1 cellular context compared by ENCODE assay signal in the genomic region with DNA sequence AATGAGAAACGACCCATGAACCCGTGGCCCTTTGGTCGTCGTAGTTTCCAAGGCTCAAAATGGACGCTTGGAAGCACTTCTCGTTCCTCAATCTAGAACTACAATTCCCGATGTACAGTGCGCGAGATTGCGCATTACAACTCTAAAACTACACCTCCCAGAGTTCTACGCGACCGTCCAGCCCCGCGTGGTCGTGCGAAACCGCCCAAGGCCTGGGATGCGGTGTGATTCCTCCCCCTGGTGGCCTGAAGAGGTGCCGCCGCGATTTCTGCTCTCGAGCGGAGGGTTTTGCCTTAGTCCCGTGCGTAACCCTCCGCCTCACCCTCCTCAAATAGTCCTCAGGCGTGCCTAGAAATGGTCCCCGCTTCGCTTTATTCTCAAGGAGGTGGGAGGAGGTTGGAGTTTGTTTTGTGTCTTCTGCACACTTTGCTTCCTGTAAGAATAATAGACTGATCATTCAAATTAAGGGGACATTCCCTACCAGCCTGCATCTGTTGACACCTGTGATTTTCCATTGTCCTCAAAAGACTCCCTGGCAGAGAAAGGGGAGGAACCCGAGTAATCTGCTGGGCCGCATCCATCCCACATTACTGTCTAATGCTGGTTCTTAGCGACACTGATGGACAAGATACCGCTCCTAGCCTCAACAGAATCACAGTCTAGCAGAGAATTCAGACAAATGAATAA.
TF ChIP-seq lines count a peak whose summit lies in the region.

No MANE protein-coding gene starts in this region.

TF ChIP-seq in K562, 482 proteins besides CTCF, POLR2A, EP300 and RAD21 (continued from another document and continues in another):
- TF ChIP-seq, protein P1, sequence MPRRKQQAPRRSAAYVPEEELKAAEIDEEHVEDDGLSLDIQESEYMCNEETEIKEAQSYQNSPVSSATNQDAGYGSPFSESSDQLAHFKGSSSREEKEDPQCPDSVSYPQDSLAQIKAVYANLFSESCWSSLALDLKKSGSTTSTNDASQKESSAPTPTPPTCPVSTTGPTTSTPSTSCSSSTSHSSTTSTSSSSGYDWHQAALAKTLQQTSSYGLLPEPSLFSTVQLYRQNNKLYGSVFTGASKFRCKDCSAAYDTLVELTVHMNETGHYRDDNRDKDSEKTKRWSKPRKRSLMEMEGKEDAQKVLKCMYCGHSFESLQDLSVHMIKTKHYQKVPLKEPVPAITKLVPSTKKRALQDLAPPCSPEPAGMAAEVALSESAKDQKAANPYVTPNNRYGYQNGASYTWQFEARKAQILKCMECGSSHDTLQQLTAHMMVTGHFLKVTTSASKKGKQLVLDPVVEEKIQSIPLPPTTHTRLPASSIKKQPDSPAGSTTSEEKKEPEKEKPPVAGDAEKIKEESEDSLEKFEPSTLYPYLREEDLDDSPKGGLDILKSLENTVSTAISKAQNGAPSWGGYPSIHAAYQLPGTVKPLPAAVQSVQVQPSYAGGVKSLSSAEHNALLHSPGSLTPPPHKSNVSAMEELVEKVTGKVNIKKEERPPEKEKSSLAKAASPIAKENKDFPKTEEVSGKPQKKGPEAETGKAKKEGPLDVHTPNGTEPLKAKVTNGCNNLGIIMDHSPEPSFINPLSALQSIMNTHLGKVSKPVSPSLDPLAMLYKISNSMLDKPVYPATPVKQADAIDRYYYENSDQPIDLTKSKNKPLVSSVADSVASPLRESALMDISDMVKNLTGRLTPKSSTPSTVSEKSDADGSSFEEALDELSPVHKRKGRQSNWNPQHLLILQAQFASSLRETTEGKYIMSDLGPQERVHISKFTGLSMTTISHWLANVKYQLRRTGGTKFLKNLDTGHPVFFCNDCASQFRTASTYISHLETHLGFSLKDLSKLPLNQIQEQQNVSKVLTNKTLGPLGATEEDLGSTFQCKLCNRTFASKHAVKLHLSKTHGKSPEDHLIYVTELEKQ (CRISPR knock-in tag; IDR thresholded peaks at IDR 0.05) = no peak
- no peak; the same call in 1 of the 2 replicates for TF ChIP-seq SREBF2 (CRISPR knock-in tag; IDR thresholded peaks at IDR 0.05)
- no peak for TF ChIP-seq MED1 (CRISPR knock-in tag; IDR thresholded peaks at IDR 0.05; ENCODE audit: borderline replicate concordance)
- no peak for TF ChIP-seq CHD4 (IDR thresholded peaks at IDR 0.05; ENCODE audit: insufficient read depth, insufficient replicate concordance, low read depth, low read length, poor library complexity, severe bottlenecking)
- TF ChIP-seq ZC3H4 (CRISPR knock-in tag; IDR thresholded peaks at IDR 0.05; ENCODE audit: borderline replicate concordance) = no peak
- TF ChIP-seq, protein P2, sequence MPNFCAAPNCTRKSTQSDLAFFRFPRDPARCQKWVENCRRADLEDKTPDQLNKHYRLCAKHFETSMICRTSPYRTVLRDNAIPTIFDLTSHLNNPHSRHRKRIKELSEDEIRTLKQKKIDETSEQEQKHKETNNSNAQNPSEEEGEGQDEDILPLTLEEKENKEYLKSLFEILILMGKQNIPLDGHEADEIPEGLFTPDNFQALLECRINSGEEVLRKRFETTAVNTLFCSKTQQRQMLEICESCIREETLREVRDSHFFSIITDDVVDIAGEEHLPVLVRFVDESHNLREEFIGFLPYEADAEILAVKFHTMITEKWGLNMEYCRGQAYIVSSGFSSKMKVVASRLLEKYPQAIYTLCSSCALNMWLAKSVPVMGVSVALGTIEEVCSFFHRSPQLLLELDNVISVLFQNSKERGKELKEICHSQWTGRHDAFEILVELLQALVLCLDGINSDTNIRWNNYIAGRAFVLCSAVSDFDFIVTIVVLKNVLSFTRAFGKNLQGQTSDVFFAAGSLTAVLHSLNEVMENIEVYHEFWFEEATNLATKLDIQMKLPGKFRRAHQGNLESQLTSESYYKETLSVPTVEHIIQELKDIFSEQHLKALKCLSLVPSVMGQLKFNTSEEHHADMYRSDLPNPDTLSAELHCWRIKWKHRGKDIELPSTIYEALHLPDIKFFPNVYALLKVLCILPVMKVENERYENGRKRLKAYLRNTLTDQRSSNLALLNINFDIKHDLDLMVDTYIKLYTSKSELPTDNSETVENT (CRISPR knock-in tag; IDR thresholded peaks at IDR 0.05) = peak; percentile 84
- TF ChIP-seq RBM34 (IDR thresholded peaks at IDR 0.05; ENCODE audit: borderline replicate concordance, insufficient read depth, low read length) = no peak
- TF ChIP-seq ZBTB8A (IDR thresholded peaks at IDR 0.05; ENCODE audit: partially characterized antibody) = peak; percentile 96
- 0 out of 2 replicates have a peak, but pooled peaks have one; percentile 24 for TF ChIP-seq TCF7L2 (IDR thresholded peaks at IDR 0.05; ENCODE audit: low read depth, low read length)
- peak; percentile 96 to 97; a peak in 3 of 4 replicates for TF ChIP-seq ARNT (IDR thresholded peaks at IDR 0.05)
- TF ChIP-seq ZNF717 (CRISPR knock-in tag; IDR thresholded peaks at IDR 0.05) = no peak
- peak; percentile 89 for TF ChIP-seq ESRRA (IDR thresholded peaks at IDR 0.05; ENCODE audit: borderline replicate concordance, low read depth)
- peak; percentile 54; the same call in 1 of the 2 replicates for TF ChIP-seq TEAD2 (tag; IDR thresholded peaks at IDR 0.05)
- TF ChIP-seq HDAC3 (IDR thresholded peaks at IDR 0.05; ENCODE audit: borderline replicate concordance, partially characterized antibody) = peak; percentile 82
- peak; percentile 98 for TF ChIP-seq ZNF175 (CRISPR knock-in tag; IDR thresholded peaks at IDR 0.05; ENCODE audit: low read depth)
- TF ChIP-seq, protein P3, sequence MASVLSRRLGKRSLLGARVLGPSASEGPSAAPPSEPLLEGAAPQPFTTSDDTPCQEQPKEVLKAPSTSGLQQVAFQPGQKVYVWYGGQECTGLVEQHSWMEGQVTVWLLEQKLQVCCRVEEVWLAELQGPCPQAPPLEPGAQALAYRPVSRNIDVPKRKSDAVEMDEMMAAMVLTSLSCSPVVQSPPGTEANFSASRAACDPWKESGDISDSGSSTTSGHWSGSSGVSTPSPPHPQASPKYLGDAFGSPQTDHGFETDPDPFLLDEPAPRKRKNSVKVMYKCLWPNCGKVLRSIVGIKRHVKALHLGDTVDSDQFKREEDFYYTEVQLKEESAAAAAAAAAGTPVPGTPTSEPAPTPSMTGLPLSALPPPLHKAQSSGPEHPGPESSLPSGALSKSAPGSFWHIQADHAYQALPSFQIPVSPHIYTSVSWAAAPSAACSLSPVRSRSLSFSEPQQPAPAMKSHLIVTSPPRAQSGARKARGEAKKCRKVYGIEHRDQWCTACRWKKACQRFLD (CRISPR knock-in tag; IDR thresholded peaks at IDR 0.05) = peak; percentile 97
- no peak for TF ChIP-seq ZNF445 (CRISPR knock-in tag; IDR thresholded peaks at IDR 0.05; ENCODE audit: low read depth)
- TF ChIP-seq, protein P4, sequence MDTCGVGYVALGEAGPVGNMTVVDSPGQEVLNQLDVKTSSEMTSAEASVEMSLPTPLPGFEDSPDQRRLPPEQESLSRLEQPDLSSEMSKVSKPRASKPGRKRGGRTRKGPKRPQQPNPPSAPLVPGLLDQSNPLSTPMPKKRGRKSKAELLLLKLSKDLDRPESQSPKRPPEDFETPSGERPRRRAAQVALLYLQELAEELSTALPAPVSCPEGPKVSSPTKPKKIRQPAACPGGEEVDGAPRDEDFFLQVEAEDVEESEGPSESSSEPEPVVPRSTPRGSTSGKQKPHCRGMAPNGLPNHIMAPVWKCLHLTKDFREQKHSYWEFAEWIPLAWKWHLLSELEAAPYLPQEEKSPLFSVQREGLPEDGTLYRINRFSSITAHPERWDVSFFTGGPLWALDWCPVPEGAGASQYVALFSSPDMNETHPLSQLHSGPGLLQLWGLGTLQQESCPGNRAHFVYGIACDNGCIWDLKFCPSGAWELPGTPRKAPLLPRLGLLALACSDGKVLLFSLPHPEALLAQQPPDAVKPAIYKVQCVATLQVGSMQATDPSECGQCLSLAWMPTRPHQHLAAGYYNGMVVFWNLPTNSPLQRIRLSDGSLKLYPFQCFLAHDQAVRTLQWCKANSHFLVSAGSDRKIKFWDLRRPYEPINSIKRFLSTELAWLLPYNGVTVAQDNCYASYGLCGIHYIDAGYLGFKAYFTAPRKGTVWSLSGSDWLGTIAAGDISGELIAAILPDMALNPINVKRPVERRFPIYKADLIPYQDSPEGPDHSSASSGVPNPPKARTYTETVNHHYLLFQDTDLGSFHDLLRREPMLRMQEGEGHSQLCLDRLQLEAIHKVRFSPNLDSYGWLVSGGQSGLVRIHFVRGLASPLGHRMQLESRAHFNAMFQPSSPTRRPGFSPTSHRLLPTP (IDR thresholded peaks at IDR 0.05; ENCODE audit: borderline replicate concordance, extremely low read depth, insufficient read length) = no peak
- TF ChIP-seq ZNF785 (CRISPR knock-in tag; IDR thresholded peaks at IDR 0.05) = no peak
- TF ChIP-seq CCAR2 (IDR thresholded peaks at IDR 0.05; ENCODE audit: low read depth, low read length) = peak; percentile 52; the same call in 1 of the 2 replicates
- no peak for TF ChIP-seq HDAC6 (IDR thresholded peaks at IDR 0.05; ENCODE audit: low read depth, low read length)
- TF ChIP-seq, protein P5, sequence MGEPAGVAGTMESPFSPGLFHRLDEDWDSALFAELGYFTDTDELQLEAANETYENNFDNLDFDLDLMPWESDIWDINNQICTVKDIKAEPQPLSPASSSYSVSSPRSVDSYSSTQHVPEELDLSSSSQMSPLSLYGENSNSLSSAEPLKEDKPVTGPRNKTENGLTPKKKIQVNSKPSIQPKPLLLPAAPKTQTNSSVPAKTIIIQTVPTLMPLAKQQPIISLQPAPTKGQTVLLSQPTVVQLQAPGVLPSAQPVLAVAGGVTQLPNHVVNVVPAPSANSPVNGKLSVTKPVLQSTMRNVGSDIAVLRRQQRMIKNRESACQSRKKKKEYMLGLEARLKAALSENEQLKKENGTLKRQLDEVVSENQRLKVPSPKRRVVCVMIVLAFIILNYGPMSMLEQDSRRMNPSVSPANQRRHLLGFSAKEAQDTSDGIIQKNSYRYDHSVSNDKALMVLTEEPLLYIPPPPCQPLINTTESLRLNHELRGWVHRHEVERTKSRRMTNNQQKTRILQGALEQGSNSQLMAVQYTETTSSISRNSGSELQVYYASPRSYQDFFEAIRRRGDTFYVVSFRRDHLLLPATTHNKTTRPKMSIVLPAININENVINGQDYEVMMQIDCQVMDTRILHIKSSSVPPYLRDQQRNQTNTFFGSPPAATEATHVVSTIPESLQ (CRISPR knock-in tag; IDR thresholded peaks at IDR 0.05) = no peak
- peak; percentile 95 for TF ChIP-seq STAG1 (CRISPR knock-in tag; IDR thresholded peaks at IDR 0.05; ENCODE audit: borderline replicate concordance)
- no peak for TF ChIP-seq ADNP (tag; IDR thresholded peaks at IDR 0.05)
- 0 out of 2 replicates have a peak, but pooled peaks have one; percentile 36 for TF ChIP-seq KAT8 (IDR thresholded peaks at IDR 0.05; ENCODE audit: low read depth)
- 0 out of 2 replicates have a peak, but pooled peaks have one; percentile 48 for TF ChIP-seq ZNF134 (CRISPR knock-in tag; conservative IDR thresholded peaks at IDR 0.05)
- TF ChIP-seq, protein P6, sequence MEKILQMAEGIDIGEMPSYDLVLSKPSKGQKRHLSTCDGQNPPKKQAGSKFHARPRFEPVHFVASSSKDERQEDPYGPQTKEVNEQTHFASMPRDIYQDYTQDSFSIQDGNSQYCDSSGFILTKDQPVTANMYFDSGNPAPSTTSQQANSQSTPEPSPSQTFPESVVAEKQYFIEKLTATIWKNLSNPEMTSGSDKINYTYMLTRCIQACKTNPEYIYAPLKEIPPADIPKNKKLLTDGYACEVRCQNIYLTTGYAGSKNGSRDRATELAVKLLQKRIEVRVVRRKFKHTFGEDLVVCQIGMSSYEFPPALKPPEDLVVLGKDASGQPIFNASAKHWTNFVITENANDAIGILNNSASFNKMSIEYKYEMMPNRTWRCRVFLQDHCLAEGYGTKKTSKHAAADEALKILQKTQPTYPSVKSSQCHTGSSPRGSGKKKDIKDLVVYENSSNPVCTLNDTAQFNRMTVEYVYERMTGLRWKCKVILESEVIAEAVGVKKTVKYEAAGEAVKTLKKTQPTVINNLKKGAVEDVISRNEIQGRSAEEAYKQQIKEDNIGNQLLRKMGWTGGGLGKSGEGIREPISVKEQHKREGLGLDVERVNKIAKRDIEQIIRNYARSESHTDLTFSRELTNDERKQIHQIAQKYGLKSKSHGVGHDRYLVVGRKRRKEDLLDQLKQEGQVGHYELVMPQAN (IDR thresholded peaks at IDR 0.05; ENCODE audit: borderline replicate concordance) = peak; percentile 71; the same call in 1 of the 2 replicates
- TF ChIP-seq, protein P7, sequence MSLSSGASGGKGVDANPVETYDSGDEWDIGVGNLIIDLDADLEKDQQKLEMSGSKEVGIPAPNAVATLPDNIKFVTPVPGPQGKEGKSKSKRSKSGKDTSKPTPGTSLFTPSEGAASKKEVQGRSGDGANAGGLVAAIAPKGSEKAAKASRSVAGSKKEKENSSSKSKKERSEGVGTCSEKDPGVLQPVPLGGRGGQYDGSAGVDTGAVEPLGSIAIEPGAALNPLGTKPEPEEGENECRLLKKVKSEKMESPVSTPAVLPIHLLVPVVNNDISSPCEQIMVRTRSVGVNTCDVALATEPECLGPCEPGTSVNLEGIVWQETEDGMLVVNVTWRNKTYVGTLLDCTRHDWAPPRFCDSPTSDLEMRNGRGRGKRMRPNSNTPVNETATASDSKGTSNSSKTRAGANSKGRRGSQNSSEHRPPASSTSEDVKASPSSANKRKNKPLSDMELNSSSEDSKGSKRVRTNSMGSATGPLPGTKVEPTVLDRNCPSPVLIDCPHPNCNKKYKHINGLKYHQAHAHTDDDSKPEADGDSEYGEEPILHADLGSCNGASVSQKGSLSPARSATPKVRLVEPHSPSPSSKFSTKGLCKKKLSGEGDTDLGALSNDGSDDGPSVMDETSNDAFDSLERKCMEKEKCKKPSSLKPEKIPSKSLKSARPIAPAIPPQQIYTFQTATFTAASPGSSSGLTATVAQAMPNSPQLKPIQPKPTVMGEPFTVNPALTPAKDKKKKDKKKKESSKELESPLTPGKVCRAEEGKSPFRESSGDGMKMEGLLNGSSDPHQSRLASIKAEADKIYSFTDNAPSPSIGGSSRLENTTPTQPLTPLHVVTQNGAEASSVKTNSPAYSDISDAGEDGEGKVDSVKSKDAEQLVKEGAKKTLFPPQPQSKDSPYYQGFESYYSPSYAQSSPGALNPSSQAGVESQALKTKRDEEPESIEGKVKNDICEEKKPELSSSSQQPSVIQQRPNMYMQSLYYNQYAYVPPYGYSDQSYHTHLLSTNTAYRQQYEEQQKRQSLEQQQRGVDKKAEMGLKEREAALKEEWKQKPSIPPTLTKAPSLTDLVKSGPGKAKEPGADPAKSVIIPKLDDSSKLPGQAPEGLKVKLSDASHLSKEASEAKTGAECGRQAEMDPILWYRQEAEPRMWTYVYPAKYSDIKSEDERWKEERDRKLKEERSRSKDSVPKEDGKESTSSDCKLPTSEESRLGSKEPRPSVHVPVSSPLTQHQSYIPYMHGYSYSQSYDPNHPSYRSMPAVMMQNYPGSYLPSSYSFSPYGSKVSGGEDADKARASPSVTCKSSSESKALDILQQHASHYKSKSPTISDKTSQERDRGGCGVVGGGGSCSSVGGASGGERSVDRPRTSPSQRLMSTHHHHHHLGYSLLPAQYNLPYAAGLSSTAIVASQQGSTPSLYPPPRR (CRISPR knock-in tag; IDR thresholded peaks at IDR 0.05; ENCODE audit: borderline replicate concordance) = peak; percentile 98
- peak; percentile 89 for TF ChIP-seq TOE1 (IDR thresholded peaks at IDR 0.05; ENCODE audit: borderline replicate concordance)
- TF ChIP-seq TOE1 (CRISPR knock-in tag; IDR thresholded peaks at IDR 0.05; ENCODE audit: borderline replicate concordance, low read depth) = peak; percentile 97
- TF ChIP-seq SAFB (IDR thresholded peaks at IDR 0.05; ENCODE audit: borderline replicate concordance, low read depth, low read length) = no peak
- no peak; the same call in 1 of the 2 replicates for TF ChIP-seq POLR2H (tag; IDR thresholded peaks at IDR 0.05; ENCODE audit: low read depth)
- TF ChIP-seq, protein P8, sequence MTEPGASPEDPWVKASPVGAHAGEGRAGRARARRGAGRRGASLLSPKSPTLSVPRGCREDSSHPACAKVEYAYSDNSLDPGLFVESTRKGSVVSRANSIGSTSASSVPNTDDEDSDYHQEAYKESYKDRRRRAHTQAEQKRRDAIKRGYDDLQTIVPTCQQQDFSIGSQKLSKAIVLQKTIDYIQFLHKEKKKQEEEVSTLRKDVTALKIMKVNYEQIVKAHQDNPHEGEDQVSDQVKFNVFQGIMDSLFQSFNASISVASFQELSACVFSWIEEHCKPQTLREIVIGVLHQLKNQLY (CRISPR knock-in tag; conservative IDR thresholded peaks at IDR 0.05) = no peak; a peak in 1 of 4 replicates
- peak; percentile 98 for TF ChIP-seq POU5F1 (IDR thresholded peaks at IDR 0.05; ENCODE audit: borderline replicate concordance, low read depth, low read length, partially characterized antibody)
- TF ChIP-seq ZNF830 (CRISPR knock-in tag; IDR thresholded peaks at IDR 0.05) = no peak
